Comparison of ENCODE assay signal across 15 cellular contexts in the genomic region with DNA sequence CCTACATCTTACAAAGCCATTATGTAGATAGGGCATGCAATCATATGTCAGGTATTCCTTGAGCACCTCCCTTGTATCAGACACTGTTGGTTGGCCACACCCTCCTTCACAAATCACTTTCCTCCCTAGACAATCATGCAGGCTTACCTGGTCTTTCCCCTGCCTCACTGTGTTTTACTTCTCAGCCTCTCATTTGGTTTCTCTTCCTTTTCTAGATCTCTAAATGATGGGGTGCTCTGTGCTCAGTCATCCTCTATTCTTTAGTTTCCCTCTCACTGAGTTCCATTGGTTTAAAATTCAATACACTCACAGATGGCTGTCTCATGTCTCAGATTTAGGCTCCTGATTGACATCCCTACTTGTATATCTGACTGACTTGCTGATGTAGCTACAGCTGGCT. TPM values are rescaled to one million over a fixed set of nuclear protein-coding genes. Genes with fewer than 3 reads are reported as not detected.
A peak's percentile ranks its signal among the peaks of the same experiment; 100 is the strongest.
DNase-seq lines count a peak whose midpoint lies in the region; ATAC-seq and TF ChIP-seq lines count a peak whose summit lies in the region.
"Had no signal": no experiment of that assay in that cellular context is flagged by ENCODE, and none has a peak within 500 bp of the region (broad histone marks: within the 10 kb centered on the region; RNA-seq: fewer than 3 reads in every experiment).

No MANE protein-coding gene starts in this region.

- H3K4me3 Mint-ChIP-seq in H9 = no peak overlapping the region
- H3K4me3 Mint-ChIP-seq: activated naive CD8-positive, alpha-beta T cell had no signal

- H4K8ac ChIP-seq in H9 (replicated peaks; ENCODE audit: insufficient read length, low read depth, low read length) = no peak overlapping the region

- H3K4me3 ChIP-seq in OCI-LY1 (ENCODE audit: low read depth, low read length, poor library complexity, severe bottlenecking) = no peak overlapping the region
- no peak overlapping the region for H3K4me3 ChIP-seq in MG63
- H3K4me3 ChIP-seq: GM23248 had no signal

- H2BK15ac ChIP-seq in H9 (ENCODE audit: low read depth, low read length) = no peak overlapping the region

- no peaks in the 10 kb centered on the region for H3K9me3 ChIP-seq in OCI-LY1 (ENCODE audit: low read length)
- H3K9me3 ChIP-seq in MG63 = no peaks in the 10 kb centered on the region
- H3K9me3 ChIP-seq in H9 (ENCODE audit: control insufficient read depth, low read depth, low read length) = no peaks in the 10 kb centered on the region
- H3K9me3 ChIP-seq: Caco-2 had no signal

- ATAC-seq in GM18511 (IDR thresholded peaks at IDR 0.05; ENCODE audit: unreplicated experiment) (peak; percentile 95), GM19455 (IDR thresholded peaks at IDR 0.05; ENCODE audit: unreplicated experiment) (peak; percentile 91), HG02943 (IDR thresholded peaks at IDR 0.05; ENCODE audit: low read depth, unreplicated experiment) (peak; percentile 82)

- TF ChIP-seq CTCF in OCI-LY1 (IDR thresholded peaks at IDR 0.05; ENCODE audit: low read length) (no peak), H9 (conservative IDR thresholded peaks at IDR 0.05) (no peak)

- H3K18ac ChIP-seq in H9 (ENCODE audit: insufficient read length, low read depth, low read length) = no peak overlapping the region

- H3K4ac ChIP-seq in H9 (ENCODE audit: low read depth, low read length) = no peak overlapping the region

- peaks cover 90% of the 10 kb centered on the region for H3K4me1 ChIP-seq in OCI-LY1 (ENCODE audit: insufficient read depth, low read length, severe bottlenecking)
- no peaks in the 10 kb centered on the region; the same call in 1 of the 2 replicates for H3K4me1 ChIP-seq in H9 (ENCODE audit: insufficient read depth, low read length)

- no peaks in the 10 kb centered on the region for H3F3A ChIP-seq in OCI-LY1 (ENCODE audit: insufficient read depth, low read length)

- peak overlapping the region; percentile 75 for H3K27ac ChIP-seq in OCI-LY1 (ENCODE audit: low read depth, low read length, poor library complexity, severe bottlenecking)
- no peak overlapping the region for H3K27ac ChIP-seq in H9 (ENCODE audit: insufficient read length, low read depth, low read length)
- H3K27ac ChIP-seq: GM23248 had no signal

- no peak overlapping the region; the same call in 1 of the 2 replicates for H3K4me2 ChIP-seq in OCI-LY1 (ENCODE audit: low read length)
- no peak overlapping the region for H3K4me2 ChIP-seq in H9 (ENCODE audit: insufficient read depth, insufficient read length, low read length)

- H3K79me2 ChIP-seq in OCI-LY1 (ENCODE audit: insufficient read depth, low read length) = peaks cover 6% of the 10 kb centered on the region; the same call in 1 of the 2 replicates
- no peaks in the 10 kb centered on the region for H3K79me2 ChIP-seq in H9 (ENCODE audit: insufficient read depth, low read length)

- no peak overlapping the region for H2BK5ac ChIP-seq in H9 (ENCODE audit: insufficient read length, low read length)

- H3K56ac ChIP-seq in H9 (ENCODE audit: insufficient read length, low read depth, low read length) = no peak overlapping the region

- no peak overlapping the region for H3K27ac Mint-ChIP-seq in H9
- H3K27ac Mint-ChIP-seq: activated naive CD8-positive, alpha-beta T cell had no signal

- H3K27me3 Mint-ChIP-seq in H9 (ENCODE audit: low read depth) = no peaks in the 10 kb centered on the region
- H3K27me3 Mint-ChIP-seq: activated naive CD8-positive, alpha-beta T cell had no signal

- no peaks in the 10 kb centered on the region for H4K20me1 ChIP-seq in OCI-LY1 (ENCODE audit: insufficient read depth, low read length)
- no peaks in the 10 kb centered on the region for H4K20me1 ChIP-seq in H9 (ENCODE audit: control insufficient read depth, insufficient read depth, insufficient read length)

- no peaks in the 10 kb centered on the region for H3K36me3 Mint-ChIP-seq in H9 (ENCODE audit: insufficient read depth in 1 of 3, low read depth in 3 of 3)
- H3K36me3 Mint-ChIP-seq: activated naive CD8-positive, alpha-beta T cell had no signal

- H2AK5ac ChIP-seq in H9 (ENCODE audit: insufficient read length, low read length) = no peak overlapping the region

- H3K36me3 ChIP-seq in OCI-LY1 (ENCODE audit: insufficient read depth, low read length) = no peaks in the 10 kb centered on the region
- no peaks in the 10 kb centered on the region for H3K36me3 ChIP-seq in MG63

- no peak overlapping the region for H2BK20ac ChIP-seq in H9 (ENCODE audit: low read depth, low read length, poor library complexity, severe bottlenecking)

- no peaks in the 10 kb centered on the region for H3K27me3 ChIP-seq in OCI-LY1 (ENCODE audit: insufficient read depth, low read length)
- H3K27me3 ChIP-seq in MG63 = no peaks in the 10 kb centered on the region
- H3K27me3 ChIP-seq in H9 (ENCODE audit: insufficient read depth, low read length) = no peaks in the 10 kb centered on the region

- H2BK120ac ChIP-seq in H9 (ENCODE audit: low read depth, low read length, poor library complexity, severe bottlenecking) = no peak overlapping the region

- no peak overlapping the region for H4K5ac ChIP-seq in H9 (ENCODE audit: insufficient read length, low read depth, low read length)

- no peak for DNase-seq in MG63
- DNase-seq in HuH-7.5 (ENCODE audit: low spot score) = no peak
- no peak for DNase-seq in H9
- no peak for DNase-seq in dedifferentiated amniotic fluid mesenchymal stem cell (ENCODE audit: extremely low spot score)
- DNase-seq: Caco-2; effector CD8-positive, alpha-beta T cell; GM23248; MM.1S; OCI-M1; stimulated activated CD4-positive, alpha-beta T cell treated with anti-CD3 and anti-CD28 coated beads, Interleukin-12 subunit alpha, Interleukin-12 subunit beta, amount 100 ng/mL, for 4 hours had no signal

- no peaks in the 10 kb centered on the region for H3K23me2 ChIP-seq in H9 (ENCODE audit: insufficient read length, low read depth, low read length, poor library complexity, severe bottlenecking)

- no peak overlapping the region for H3K14ac ChIP-seq in H9 (ENCODE audit: insufficient read depth, low read length)

- H3K23ac ChIP-seq in H9 (ENCODE audit: insufficient read length, low read depth, low read length) = no peak overlapping the region

- no peak overlapping the region for H3T11ph ChIP-seq in H9 (ENCODE audit: low read length)

- H3K9me3 Mint-ChIP-seq in H9 = no peaks in the 10 kb centered on the region

- H2AFZ ChIP-seq in OCI-LY1 (ENCODE audit: low read length) (no peak overlapping the region), H9 (ENCODE audit: low read length) (no peak overlapping the region)
- H2AFZ ChIP-seq: GM23248 had no signal

- H3K9me2 ChIP-seq in OCI-LY1 (ENCODE audit: low read depth, low read length) = no peaks in the 10 kb centered on the region

- H3K9ac ChIP-seq in OCI-LY1 (ENCODE audit: low read length) = no peak overlapping the region
- H3K9ac ChIP-seq in H9 (ENCODE audit: extremely low read depth, insufficient read length, low read length) = no peak overlapping the region
- H3K9ac ChIP-seq: GM23248 had no signal

- H3K79me1 ChIP-seq in H9 (ENCODE audit: insufficient read depth, low read depth, low read length, poor library complexity, severe bottlenecking) = no peaks in the 10 kb centered on the region

- no peak overlapping the region for H2BK12ac ChIP-seq in H9 (ENCODE audit: insufficient read length, low read depth, low read length)

- H4K91ac ChIP-seq in H9 (ENCODE audit: insufficient read length, low read depth, low read length) = no peak overlapping the region

- H3K4me1 Mint-ChIP-seq in H9 = peaks cover 15 to 16% of the 10 kb centered on the region in 2 experiments

RNA-seq across cellular contexts. Expression of gene ANK3, which starts 31.4 kb away (rescaled TPM):
- total RNA-seq in MG63 (2014; rRNA removed; shearing (Covaris generic); ENCODE audit: low replicate concordance) = 1.7 TPM in 1 of 2 replicates, not detected in the other
- 56.0 and 59.6 TPM in 2 replicates for total RNA-seq in H9 (2021)

Comparison
In these comparisons a context has a peak if more than half of its experiments do, and no peak if none do; other contexts are left out.
1. RNA of gene ANK3, which starts 31.4 kb away (total RNA-seq): 56.0 to 59.6 TPM in H9; 1.7 TPM in MG63; every median in the first group is over 10 times any median in the second.
2. Peak in every context shown above with its lines, with median percentiles within 50 percentile points of each other: ATAC-seq.